In the genomic region with DNA sequence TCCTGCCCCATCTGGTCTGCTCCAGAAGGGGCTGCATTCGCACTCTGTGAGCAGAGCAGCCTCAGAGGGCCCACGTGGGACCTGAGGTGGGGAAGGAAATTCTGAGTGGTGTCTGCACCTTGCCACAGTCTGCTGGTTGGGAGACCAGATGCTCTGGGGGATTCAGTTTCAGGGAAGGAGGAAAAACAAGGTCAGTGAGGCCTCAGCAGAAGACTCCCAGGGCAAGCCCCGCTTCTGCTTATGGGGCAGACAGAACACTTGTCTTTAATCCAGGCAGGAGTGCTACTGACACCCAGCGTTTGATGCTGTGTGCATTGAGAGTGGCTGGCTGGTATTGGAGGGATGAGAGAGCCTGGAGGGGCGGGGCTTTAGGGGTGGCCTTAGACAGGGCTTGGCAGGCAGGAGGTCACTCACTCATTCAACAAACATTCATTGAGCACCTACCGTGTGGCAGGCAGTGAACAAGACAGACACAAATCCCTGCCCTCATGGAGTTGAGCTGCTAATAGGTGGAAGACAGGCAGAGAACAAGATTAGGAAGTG, we compare ENCODE assay signal across 12 cellular contexts. TPM values are rescaled to one million over a fixed set of nuclear protein-coding genes. Genes with fewer than 3 reads are reported as not detected.
DNase-seq lines count a peak whose midpoint lies in the region; ATAC-seq and TF ChIP-seq lines count a peak whose summit lies in the region.
"Had no signal": no experiment of that assay in that cellular context is flagged by ENCODE, and none has a peak within 500 bp of the region (broad histone marks: within the 10 kb centered on the region; RNA-seq: fewer than 3 reads in every experiment).

No MANE protein-coding gene starts in this region.

- H3K4me1 Mint-ChIP-seq in GM23338 = 0 out of 3 replicates have a peak, but pooled peaks cover 3% of the 10 kb centered on the region
- H3K4me1 Mint-ChIP-seq in glutamatergic neuron (ENCODE audit: low read depth, unreplicated experiment) = peaks cover 6% of the 10 kb centered on the region

- H3K9me3 Mint-ChIP-seq in GM23338 = peaks cover 25% of the 10 kb centered on the region
- peaks cover 9% of the 10 kb centered on the region for H3K9me3 Mint-ChIP-seq in glutamatergic neuron (ENCODE audit: unreplicated experiment)

- H3K36me3 Mint-ChIP-seq in GM23338 (ENCODE audit: low read depth) (no peaks in the 10 kb centered on the region), glutamatergic neuron (ENCODE audit: unreplicated experiment) (no peaks in the 10 kb centered on the region)

- CTCF ChIA-PET in OCI-LY7 (lab: Charles Lee; ENCODE audit: unreplicated experiment) = no interaction called here

- intact Hi-C loops in OCI-LY7 (cut with micrococcal nuclease; ENCODE audit: unreplicated experiment) = no loop called here

- H3K4me3 ChIP-seq in GM12865 (ENCODE audit: low read depth, low read length) (no peak overlapping the region), GM23338 (no peak overlapping the region), OCI-LY7 (ENCODE audit: low read depth, low read length, poor library complexity, severe bottlenecking) (peak overlapping the region; percentile 42)
- H3K4me3 ChIP-seq: smooth muscle cell had no signal

- POLR2A ChIA-PET in OCI-LY7 (lab: Charles Lee) = no interaction called here

- BruUV-seq in OCI-LY7 (replicated peaks; lab: Mats Ljungman, UMichigan) = no TSS peak

- H3K27me3 Mint-ChIP-seq in GM23338 (ENCODE audit: insufficient read depth, low read depth, poor library complexity) (peaks cover 7% of the 10 kb centered on the region), glutamatergic neuron (ENCODE audit: unreplicated experiment) (peaks cover 4% of the 10 kb centered on the region)

- H3K36me3 ChIP-seq in GM23338 (ENCODE audit: insufficient read depth) (no peaks in the 10 kb centered on the region), OCI-LY7 (ENCODE audit: insufficient read depth, low read length) (no peaks in the 10 kb centered on the region)

- H3K27ac Mint-ChIP-seq in GM23338 (no peak overlapping the region), glutamatergic neuron (ENCODE audit: unreplicated experiment) (peak overlapping the region; percentile 80)

- H3F3A ChIP-seq in GM23338 (replicated peaks; ENCODE audit: low read depth) = no peaks in the 10 kb centered on the region

- H3K79me2 ChIP-seq in GM23338 (replicated peaks; ENCODE audit: insufficient read depth) = no peaks in the 10 kb centered on the region
- no peaks in the 10 kb centered on the region for H3K79me2 ChIP-seq in OCI-LY7 (ENCODE audit: insufficient read depth, low read depth, low read length)

- ATAC-seq in GM23338 = peak; percentile 66
- ATAC-seq in HG03439 (IDR thresholded peaks at IDR 0.05; ENCODE audit: unreplicated experiment) = no peak
- ATAC-seq in HG03432 (IDR thresholded peaks at IDR 0.05; ENCODE audit: unreplicated experiment) = no peak

- H3K4me3 Mint-ChIP-seq in GM23338 (no peak overlapping the region), glutamatergic neuron (ENCODE audit: unreplicated experiment) (no peak overlapping the region)

- DNase-seq in GM12865 (ENCODE audit: low read depth) (peak; percentile 82), GM23338 (ENCODE audit: low spot score) (peak; percentile 58), OCI-LY7 (ENCODE audit: low spot score) (peak; percentile 88), glutamatergic neuron (peak; percentile 51), NCI-H2196 (lab: John Stamatoyannopoulos, UW; ENCODE audit: unreplicated experiment) (no peak), NCI-H2107 treated with DMSO at 0.1 percent for 48 hours (lab: John Stamatoyannopoulos, UW; ENCODE audit: unreplicated experiment) (no peak)
- DNase-seq: NCI-H1930, SHP77 treated with DMSO at 0.1 percent for 48 hours had no signal

- no peak for TF ChIP-seq CTCF in GM12865 (IDR thresholded peaks at IDR 0.05; ENCODE audit: insufficient read depth, low read depth, low read length, missing control alignments)
- peak in 1 of 2 experiments; percentile 30; a peak in 2 of 4 replicates for TF ChIP-seq CTCF in GM23338 (conservative IDR thresholded peaks at IDR 0.05; ENCODE audit: low read depth in 2 of 2)
- TF ChIP-seq CTCF in OCI-LY7 (conservative IDR thresholded peaks at IDR 0.05; ENCODE audit: low read length) = peak; percentile 49
- no peak for TF ChIP-seq CTCF in glutamatergic neuron (IDR thresholded peaks at IDR 0.05; ENCODE audit: partially characterized antibody, unreplicated experiment)

- no peaks in the 10 kb centered on the region for H3K27me3 ChIP-seq in GM23338 (ENCODE audit: insufficient read depth)

- H2AFZ ChIP-seq in GM23338 (peak overlapping the region; percentile 78), OCI-LY7 (ENCODE audit: low read length) (peak overlapping the region; percentile 45; the same call in 1 of the 2 replicates)

- H4K20me1 ChIP-seq in GM23338 (replicated peaks; ENCODE audit: insufficient read depth) = no peaks in the 10 kb centered on the region
- no peaks in the 10 kb centered on the region for H4K20me1 ChIP-seq in OCI-LY7 (ENCODE audit: insufficient read depth, low read length)

- no peak overlapping the region for H3K27ac ChIP-seq in GM23338 (ENCODE audit: low read depth)
- peak overlapping the region; percentile 92 for H3K27ac ChIP-seq in OCI-LY7 (ENCODE audit: low read depth, low read length, poor library complexity, severe bottlenecking)

- H3K9me2 ChIP-seq in GM23338 (ENCODE audit: insufficient read depth) (no peaks in the 10 kb centered on the region), OCI-LY7 (ENCODE audit: insufficient read depth, low read length) (no peaks in the 10 kb centered on the region)

- H3K4me2 ChIP-seq in GM23338 (no peak overlapping the region), OCI-LY7 (ENCODE audit: low read length) (peak overlapping the region; percentile 70)
- H3K4me2 ChIP-seq: smooth muscle cell had no signal

- peaks cover 6% of the 10 kb centered on the region; the same call in 1 of the 2 replicates for H3K9me3 ChIP-seq in OCI-LY7 (ENCODE audit: low read length)

- no peaks in the 10 kb centered on the region; the same call in 1 of the 2 replicates for H3K4me1 ChIP-seq in GM23338 (ENCODE audit: insufficient read depth)
- peaks cover 79% of the 10 kb centered on the region for H3K4me1 ChIP-seq in OCI-LY7 (ENCODE audit: insufficient read depth, low read length, poor library complexity, severe bottlenecking)

TF ChIP-seq in GM23338, 12 proteins besides CTCF, POLR2A, EP300 and RAD21 (continues in another document):
- TF ChIP-seq EZH2 (IDR thresholded peaks at IDR 0.05; ENCODE audit: low read depth, unreplicated experiment) = no peak

RNA-seq across cellular contexts. Expression of a gene that starts 4.9 kb away (rescaled TPM):
- 0.17 TPM in 1 of 2 replicates, not detected in the other for total RNA-seq in GM23338 (2014; rRNA removed; shearing (Covaris generic))
- 0.21 TPM in 1 of 2 replicates, not detected in the other for polyA plus RNA-seq in GM23338 (2016; fragmentation: Nextera tagmentation; extraction: Ambion mirVana)
- total RNA-seq in OCI-LY7 (2014; rRNA removed; shearing (Covaris generic)) = 45.7 and 51.1 TPM in 2 replicates
- 22.5 and 27.4 TPM in 2 replicates for total RNA-seq in OCI-LY7 (2022)
- not detected for total RNA-seq in glutamatergic neuron (ENCODE audit: unreplicated experiment)
- total RNA-seq: endothelial cell of umbilical vein, smooth muscle cell had no signal
- polyA plus RNA-seq: smooth muscle cell had no signal

RNA-seq across cellular contexts. Expression of a gene that starts 6.1 kb away (rescaled TPM):
- total RNA-seq in GM23338 (2014; rRNA removed; shearing (Covaris generic)) = 289 and 398 TPM in 2 replicates
- 463 and 501 TPM in 2 replicates for polyA plus RNA-seq in GM23338 (2016; fragmentation: Nextera tagmentation; extraction: Ambion mirVana)
- total RNA-seq in OCI-LY7 (2014; rRNA removed; shearing (Covaris generic)) = 282 and 301 TPM in 2 replicates
- 137 and 141 TPM in 2 replicates for total RNA-seq in OCI-LY7 (2022)
- total RNA-seq in glutamatergic neuron (ENCODE audit: unreplicated experiment) = 145 TPM

RNA-seq across cellular contexts. Expression of a gene that starts 48.6 kb away (rescaled TPM):
- total RNA-seq in GM23338 (2014; rRNA removed; shearing (Covaris generic)) = 104 and 107 TPM in 2 replicates
- polyA plus RNA-seq in GM23338 (2016; fragmentation: Nextera tagmentation; extraction: Ambion mirVana) = 268 and 277 TPM in 2 replicates
- total RNA-seq in OCI-LY7 (2014; rRNA removed; shearing (Covaris generic)) = 52.3 and 81.4 TPM in 2 replicates
- total RNA-seq in OCI-LY7 (2022) (128 and 130 TPM in 2 replicates), glutamatergic neuron (ENCODE audit: unreplicated experiment) (102 TPM)

RNA-seq across cellular contexts. Expression of a gene that starts 59.8 kb away (rescaled TPM):
- 53.3 TPM in 2 replicates for total RNA-seq in GM23338 (2014; rRNA removed; shearing (Covaris generic))
- polyA plus RNA-seq in GM23338 (2016; fragmentation: Nextera tagmentation; extraction: Ambion mirVana) = 43.2 and 44.0 TPM in 2 replicates
- total RNA-seq in OCI-LY7 (2014; rRNA removed; shearing (Covaris generic)) = 62.9 and 76.7 TPM in 2 replicates
- total RNA-seq in OCI-LY7 (2022) (51.7 and 63.7 TPM in 2 replicates), glutamatergic neuron (ENCODE audit: unreplicated experiment) (53.9 TPM)

Comparison
In these comparisons a context has a peak if more than half of its experiments do, and no peak if none do; other contexts are left out.
1. DNase-seq: peak in GM12865 (single experiment), GM23338 (single experiment), OCI-LY7 (single experiment) and glutamatergic neuron (single experiment); none in NCI-H2196 (single experiment) and NCI-H2107 treated with DMSO at 0.1 percent for 48 hours (single experiment).
2. RNA of a gene that starts 4.9 kb away (total RNA-seq): 22.5 to 51.1 TPM in OCI-LY7; 0.17 TPM in GM23338 and not detected in glutamatergic neuron (single experiment); every median in the first group is over 10 times any median in the second.